ENCODE assay signal across 12 cellular contexts in genomic region chr10:49135575-49136313, GRCh38. TPM values are rescaled to one million over a fixed set of nuclear protein-coding genes. Genes with fewer than 3 reads are reported as not detected.
DNase-seq lines count a peak whose midpoint lies in the region; ATAC-seq, FAIRE-seq and TF ChIP-seq lines count a peak whose summit lies in the region.
"Had no signal": no experiment of that assay in that cellular context is flagged by ENCODE, and none has a peak within 500 bp of the region (broad histone marks: within the 10 kb centered on the region; RNA-seq: fewer than 3 reads in every experiment).

No MANE protein-coding gene starts in this region.

- CTCF ChIA-PET in MCF 10A (lab: Yijun Ruan, JAX), result interaction anchor here (0.6 kb wide), 1 partner anchor 21 kb away, joined by 3 read pairs; no protein-coding TSS in a partner anchor

- H3K27me3 Mint-ChIP-seq in MCF 10A (ENCODE audit: insufficient read depth, unreplicated experiment), result peaks cover 21% of the 10 kb centered on the region

- no peaks in the 10 kb centered on the region for H3K9me3 ChIP-seq in breast epithelium
- H3K9me3 ChIP-seq: upper lobe of right lung had no signal

- no TSS peak for BruUV-seq in MCF 10A (replicated peaks; lab: Mats Ljungman, UMichigan)

- DNase-seq in breast epithelium (ENCODE audit: low spot score in 2 of 2) (no peak), MCF 10A (ENCODE audit: unreplicated experiment) (no peak), MV-4-11 (lab: John Stamatoyannopoulos, UW) (peak; percentile 55), left ventricle myocardium superior (no peak), GOT3 (lab: John Stamatoyannopoulos, UW) (no peak), NCI-H128 (lab: John Stamatoyannopoulos, UW; ENCODE audit: unreplicated experiment) (no peak), NCI-H1417 treated with DMSO at 0.1 percent for 48 hours (lab: John Stamatoyannopoulos, UW) (no peak), H54 (ENCODE audit: insufficient read length, low spot score) (no peak)
- DNase-seq: activated naive CD4-positive, alpha-beta T cell treated with anti-CD3 and anti-CD28 coated beads for 36 hours; endodermal cell; upper lobe of right lung had no signal

- H3K27ac ChIP-seq in breast epithelium, result peak overlapping the region; percentile 59 to 71
- H3K27ac ChIP-seq: upper lobe of right lung had no signal

- no peaks in the 10 kb centered on the region for H3K36me3 Mint-ChIP-seq in MCF 10A (ENCODE audit: insufficient read depth, unreplicated experiment)

- H3K27me3 ChIP-seq in breast epithelium, result no peaks in the 10 kb centered on the region
- H3K27me3 ChIP-seq: upper lobe of right lung had no signal

- no peak overlapping the region for H3K27ac Mint-ChIP-seq in MCF 10A (ENCODE audit: low read depth, unreplicated experiment)
- H3K27ac Mint-ChIP-seq: activated naive CD4-positive, alpha-beta T cell treated with anti-CD3 and anti-CD28 coated beads for 36 hours; endodermal cell had no signal

- TF ChIP-seq POLR2A in breast epithelium (IDR thresholded peaks at IDR 0.05) (no peak), H54 (IDR thresholded peaks at IDR 0.05; ENCODE audit: low read depth, low read length) (no peak)

- no peaks in the 10 kb centered on the region for H3K36me3 ChIP-seq in breast epithelium
- H3K36me3 ChIP-seq: upper lobe of right lung had no signal

- FAIRE-seq in H54 (lab: Jason Lieb, UNC), result no peak

- POLR2A ChIA-PET in MCF 10A (lab: Yijun Ruan, JAX), result no interaction called here

- TF ChIP-seq CTCF in breast epithelium (IDR thresholded peaks at IDR 0.05), result no peak
- TF ChIP-seq CTCF in MCF 10A (IDR thresholded peaks at IDR 0.05; ENCODE audit: unreplicated experiment), result no peak

- H3K9me3 Mint-ChIP-seq in MCF 10A (ENCODE audit: unreplicated experiment), result no peaks in the 10 kb centered on the region
- H3K9me3 Mint-ChIP-seq: activated naive CD4-positive, alpha-beta T cell treated with anti-CD3 and anti-CD28 coated beads for 36 hours had no signal

- H3K4me3 ChIP-seq in breast epithelium, result no peak overlapping the region
- H3K4me3 ChIP-seq: upper lobe of right lung had no signal

- ATAC-seq in left ventricle myocardium superior, result peak; percentile 39
- ATAC-seq: upper lobe of right lung had no signal

- no peaks in the 10 kb centered on the region for H3K4me1 Mint-ChIP-seq in MCF 10A (ENCODE audit: insufficient read depth, unreplicated experiment)

- no peaks in the 10 kb centered on the region for H3K4me1 ChIP-seq in breast epithelium

- intact Hi-C loops in breast epithelium (cut with DNase I; ENCODE audit: low total_unique reads), result loop anchor here (5.0 kb wide), 1 partner anchor 388 kb away; no protein-coding TSS in a partner anchor
- intact Hi-C loops in MCF 10A (cut with micrococcal nuclease), result no loop called here
- intact Hi-C loops in left ventricle myocardium superior (cut with micrococcal nuclease), result no loop called here

- no peak overlapping the region for H3K4me3 Mint-ChIP-seq in MCF 10A (ENCODE audit: unreplicated experiment)
- H3K4me3 Mint-ChIP-seq: activated naive CD4-positive, alpha-beta T cell treated with anti-CD3 and anti-CD28 coated beads for 36 hours; endodermal cell had no signal

RNA-seq across cellular contexts. Expression of gene FAM170B, which starts 1.9 kb away (rescaled TPM):
- total RNA-seq in breast epithelium, result not detected
- not detected in 2 replicates for total RNA-seq in MCF 10A (2022)
- not detected for total RNA-seq in left ventricle myocardium superior
- total RNA-seq: activated naive CD4-positive, alpha-beta T cell treated with anti-CD3 and anti-CD28 coated beads for 36 hours; endodermal cell; lung microvascular endothelial cell; upper lobe of right lung had no signal

RNA-seq across cellular contexts. Expression of gene VSTM4, which starts 20.4 kb away (rescaled TPM):
- 10 to 100 TPM in 1 of 3 donors, 1 to 10 TPM in 2; 8.5 to 17.3 (median 9.5) TPM for total RNA-seq in breast epithelium
- total RNA-seq in MCF 10A (2022), result not detected in 2 replicates
- total RNA-seq in left ventricle myocardium superior, result 12.2 TPM
- total RNA-seq: activated naive CD4-positive, alpha-beta T cell treated with anti-CD3 and anti-CD28 coated beads for 36 hours had no signal

RNA-seq across cellular contexts. Expression of gene TMEM273, which starts 52.4 kb away (rescaled TPM):
- total RNA-seq in breast epithelium (10 to 100 TPM in 2 of 3 donors, 1 to 10 TPM in 1; 9.1 to 29.8 (median 18.4) TPM), MCF 10A (2022) (not detected in 2 replicates), left ventricle myocardium superior (17.6 TPM)
- total RNA-seq: endodermal cell had no signal

Comparison
In these comparisons a context has a peak if more than half of its experiments do, and no peak if none do; other contexts are left out.
1. RNA of gene TMEM273, which starts 52.4 kb away (total RNA-seq): 9.1 to 29.8 TPM in breast epithelium and 17.6 TPM in left ventricle myocardium superior (single experiment); not detected in MCF 10A; every median in the first group is over 10 times any median in the second.